ENCODE assay signal across 34 cellular contexts in the genomic region with DNA sequence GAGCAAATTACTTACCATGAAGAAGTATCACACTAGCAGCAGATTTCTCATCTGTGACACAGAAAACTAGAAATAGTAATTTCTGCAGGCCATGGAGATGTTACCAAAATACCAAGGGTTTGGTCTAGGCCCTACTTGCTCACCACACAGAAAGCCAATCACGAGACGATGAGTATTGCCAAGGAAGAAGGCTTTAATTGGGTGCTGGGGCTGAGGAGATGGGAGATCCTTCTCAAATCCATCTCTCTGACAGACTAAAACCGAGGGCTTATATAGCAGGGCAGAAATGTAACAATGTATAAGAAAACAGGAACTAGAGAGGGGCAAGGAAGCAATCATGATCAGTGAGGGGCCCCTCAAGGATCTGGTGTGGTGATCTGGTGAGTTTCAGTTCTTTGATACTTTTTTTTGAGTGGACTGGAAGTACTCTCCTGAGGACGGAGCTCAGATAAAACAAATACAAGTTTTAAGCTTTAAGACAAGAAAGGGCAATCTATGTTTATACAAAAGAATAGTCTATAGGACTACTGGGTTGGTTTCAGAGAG. TPM values are rescaled to one million over a fixed set of nuclear protein-coding genes. Genes with fewer than 3 reads are reported as not detected.
"Had no signal": no experiment of that assay in that cellular context is flagged by ENCODE, and none has a peak within 500 bp of the region (broad histone marks: within the 10 kb centered on the region; RNA-seq: fewer than 3 reads in every experiment).

No MANE protein-coding gene starts in this region.

- H3K27ac Mint-ChIP-seq: activated CD4-positive, alpha-beta memory T cell treated with anti-CD3 and anti-CD28 coated beads for 36 hours; activated CD4-positive, alpha-beta T cell treated with anti-CD3 and anti-CD28 coated beads for 36 hours; activated CD4-positive, alpha-beta T cell treated with anti-CD3 and anti-CD28 coated beads, Interleukin-2, amount 10 ng/mL, durations not matched to agents 24 days and 14 days; activated CD8-positive, alpha-beta memory T cell treated with anti-CD3 and anti-CD28 coated beads, Interleukin-2, amount 10 ng/mL, durations not matched to agents 7 days and 5 days; activated CD8-positive, alpha-beta T cell treated with anti-CD3 and anti-CD28 coated beads, Interleukin-2, amount 10 ng/mL, durations not matched to agents 7 days and 5 days; activated naive CD4-positive, alpha-beta T cell treated with anti-CD3 and anti-CD28 coated beads for 36 hours; activated naive CD4-positive, alpha-beta T cell treated with anti-CD3 and anti-CD28 coated beads, Interleukin-2, amount 50 U/mL, for 24 hours; activated naive CD8-positive, alpha-beta T cell treated with anti-CD3 and anti-CD28 coated beads for 36 hours; activated naive CD8-positive, alpha-beta T cell treated with anti-CD3 and anti-CD28 coated beads, Interleukin-2, amount 50 U/mL, for 24 hours; activated T-helper 1 cell treated with anti-CD3 and anti-CD28 coated beads, Interleukin-12 subunit alpha, Interleukin-12 subunit beta, Interleukin-2, Interleukin-4 antibody, amounts not matched to agents 30 ng/mL and 10 ng/mL and 1 ng/mL, durations not matched to agents 14 hours and 24 hours and 36 hours; activated T-helper 2 cell treated with anti-CD3 and anti-CD28 coated beads, Interferon-gamma antibody, Interleukin-2, Interleukin-4, amounts not matched to agents 10 μg/mL and 5 μg/mL and 100 μg/mL, durations not matched to agents 14 hours and 24 hours and 36 hours; effector memory CD8-positive, alpha-beta T cell; T-helper 17 cell; T-helper 2 cell treated with Interferon-gamma antibody and Interleukin-4, amounts not matched to agents 5 μg/mL and 100 μg/mL, for 36 hours had no signal

- H3K9me3 Mint-ChIP-seq: effector memory CD8-positive, alpha-beta T cell had no signal

- ATAC-seq: activated CD4-positive, alpha-beta T cell treated with anti-CD3 and anti-CD28 coated beads for 36 hours; activated CD8-positive, alpha-beta memory T cell treated with anti-CD3 and anti-CD28 coated beads, Interleukin-2, amount 10 ng/mL, durations not matched to agents 7 days and 5 days; activated CD8-positive, alpha-beta T cell treated with anti-CD3 and anti-CD28 coated beads, Interleukin-2, amount 10 ng/mL, durations not matched to agents 7 days and 5 days; activated naive CD8-positive, alpha-beta T cell treated with anti-CD3 and anti-CD28 coated beads, Interleukin-2, amount 50 U/mL, for 24 hours; body of pancreas; effector memory CD8-positive, alpha-beta T cell; foreskin keratinocyte; gastrocnemius medialis; T-helper 17 cell had no signal

- H3K4me3 Mint-ChIP-seq: activated CD4-positive, alpha-beta memory T cell treated with anti-CD3 and anti-CD28 coated beads for 36 hours; activated CD4-positive, alpha-beta T cell treated with anti-CD3 and anti-CD28 coated beads for 36 hours; activated CD4-positive, alpha-beta T cell treated with anti-CD3 and anti-CD28 coated beads, Interleukin-2, amount 10 ng/mL, durations not matched to agents 24 days and 14 days; activated CD8-positive, alpha-beta memory T cell treated with anti-CD3 and anti-CD28 coated beads, Interleukin-2, amount 10 ng/mL, durations not matched to agents 7 days and 5 days; activated CD8-positive, alpha-beta T cell treated with anti-CD3 and anti-CD28 coated beads, Interleukin-2, amount 10 ng/mL, durations not matched to agents 7 days and 5 days; activated naive CD4-positive, alpha-beta T cell treated with anti-CD3 and anti-CD28 coated beads for 36 hours; activated naive CD4-positive, alpha-beta T cell treated with anti-CD3 and anti-CD28 coated beads, Interleukin-2, amount 50 U/mL, for 24 hours; activated naive CD8-positive, alpha-beta T cell treated with anti-CD3 and anti-CD28 coated beads for 36 hours; activated naive CD8-positive, alpha-beta T cell treated with anti-CD3 and anti-CD28 coated beads, Interleukin-2, amount 50 U/mL, for 24 hours; activated T-helper 1 cell treated with anti-CD3 and anti-CD28 coated beads, Interleukin-12 subunit alpha, Interleukin-12 subunit beta, Interleukin-2, Interleukin-4 antibody, amounts not matched to agents 30 ng/mL and 10 ng/mL and 1 ng/mL, durations not matched to agents 14 hours and 24 hours and 36 hours; effector memory CD8-positive, alpha-beta T cell; T-helper 17 cell; T-helper 2 cell treated with Interferon-gamma antibody and Interleukin-4, amounts not matched to agents 5 μg/mL and 100 μg/mL, for 36 hours had no signal

- DNase-seq: activated CD4-positive, alpha-beta memory T cell treated with anti-CD3 and anti-CD28 coated beads for 36 hours; activated CD4-positive, alpha-beta T cell treated with anti-CD3 and anti-CD28 coated beads for 36 hours; activated CD4-positive, alpha-beta T cell treated with anti-CD3 and anti-CD28 coated beads, Interleukin-2, amount 10 ng/mL, durations not matched to agents 24 days and 14 days; activated CD4-positive, CD25-positive, alpha-beta regulatory T cell; activated CD4-positive, CD25-positive, alpha-beta regulatory T cell treated with anti-CD3 and anti-CD28 coated beads, Interleukin-2, amount 50 U/mL, for 72 hours; activated CD8-positive, alpha-beta memory T cell treated with anti-CD3 and anti-CD28 coated beads, Interleukin-2, amount 10 ng/mL, durations not matched to agents 7 days and 5 days; activated CD8-positive, alpha-beta memory T cell treated with anti-CD3 and anti-CD28 coated beads, Interleukin-2, amount 50 U/mL, for 4 hours; activated CD8-positive, alpha-beta T cell treated with anti-CD3 and anti-CD28 coated beads, Interleukin-2, amount 10 ng/mL, durations not matched to agents 7 days and 5 days; activated effector memory CD4-positive, alpha-beta T cell treated with anti-CD3 and anti-CD28 coated beads, Interleukin-2, amount 50 U/mL, for 16 hours; activated naive CD4-positive, alpha-beta T cell treated with anti-CD3 and anti-CD28 coated beads for 36 hours; activated naive CD8-positive, alpha-beta T cell treated with anti-CD3 and anti-CD28 coated beads for 36 hours; activated naive CD8-positive, alpha-beta T cell treated with anti-CD3 and anti-CD28 coated beads, Interleukin-2, amount 50 U/mL, for 24 hours; activated T-cell treated with anti-CD3 and anti-CD28 coated beads, Interleukin-2, amount 50 U/mL, for 1 hour; activated T-cell treated with anti-CD3 and anti-CD28 coated beads, Interleukin-2, amount 50 U/mL, for 48 hours; adrenal gland; amygdala; aorta; body of pancreas; cortex of kidney; dermis blood vessel endothelial cell; effector CD4-positive, alpha-beta T cell; effector memory CD8-positive, alpha-beta T cell; erythroblast; foreskin keratinocyte; gastrocnemius medialis; glutamatergic neuron; T-helper 1 cell; T-helper 17 cell; T1000 had no signal

- H3K4me1 Mint-ChIP-seq: activated CD4-positive, alpha-beta T cell treated with anti-CD3 and anti-CD28 coated beads for 36 hours; activated CD4-positive, alpha-beta T cell treated with anti-CD3 and anti-CD28 coated beads, Interleukin-2, amount 10 ng/mL, durations not matched to agents 24 days and 14 days; activated CD8-positive, alpha-beta memory T cell treated with anti-CD3 and anti-CD28 coated beads, Interleukin-2, amount 10 ng/mL, durations not matched to agents 7 days and 5 days; activated naive CD4-positive, alpha-beta T cell treated with anti-CD3 and anti-CD28 coated beads, Interleukin-2, amount 50 U/mL, for 24 hours; activated naive CD8-positive, alpha-beta T cell treated with anti-CD3 and anti-CD28 coated beads for 36 hours; activated naive CD8-positive, alpha-beta T cell treated with anti-CD3 and anti-CD28 coated beads, Interleukin-2, amount 50 U/mL, for 24 hours; T-helper 17 cell had no signal

- H3K36me3 Mint-ChIP-seq: activated CD4-positive, alpha-beta memory T cell treated with anti-CD3 and anti-CD28 coated beads for 36 hours; activated CD8-positive, alpha-beta memory T cell treated with anti-CD3 and anti-CD28 coated beads, Interleukin-2, amount 10 ng/mL, durations not matched to agents 7 days and 5 days; activated naive CD8-positive, alpha-beta T cell treated with anti-CD3 and anti-CD28 coated beads for 36 hours had no signal

RNA-seq across cellular contexts. Expression of a gene that starts 40.9 kb away (rescaled TPM):
- total RNA-seq: activated CD4-positive, alpha-beta memory T cell treated with anti-CD3 and anti-CD28 coated beads for 36 hours; activated CD4-positive, alpha-beta T cell treated with anti-CD3 and anti-CD28 coated beads for 36 hours; activated CD4-positive, alpha-beta T cell treated with anti-CD3 and anti-CD28 coated beads, Interleukin-2, amount 10 ng/mL, durations not matched to agents 24 days and 14 days; activated CD8-positive, alpha-beta memory T cell treated with anti-CD3 and anti-CD28 coated beads for 36 hours; activated CD8-positive, alpha-beta memory T cell treated with anti-CD3 and anti-CD28 coated beads, Interleukin-2, amount 10 ng/mL, durations not matched to agents 7 days and 5 days; activated CD8-positive, alpha-beta T cell treated with anti-CD3 and anti-CD28 coated beads, Interleukin-2, amount 10 ng/mL, durations not matched to agents 7 days and 5 days; activated naive CD4-positive, alpha-beta T cell treated with anti-CD3 and anti-CD28 coated beads for 36 hours; activated naive CD8-positive, alpha-beta T cell treated with anti-CD3 and anti-CD28 coated beads for 36 hours; activated T-helper 1 cell treated with anti-CD3 and anti-CD28 coated beads, Interleukin-12 subunit alpha, Interleukin-12 subunit beta, Interleukin-2, Interleukin-4 antibody, amounts not matched to agents 30 ng/mL and 10 ng/mL and 1 ng/mL, durations not matched to agents 14 hours and 24 hours and 36 hours; activated T-helper 2 cell treated with anti-CD3 and anti-CD28 coated beads, Interferon-gamma antibody, Interleukin-2, Interleukin-4, amounts not matched to agents 10 μg/mL and 5 μg/mL and 100 μg/mL, durations not matched to agents 14 hours and 24 hours and 36 hours had no signal
